ENCODE assay signal across 8 cellular contexts in genomic region chr3:9398715-9399708, GRCh38. TPM values are rescaled to one million over a fixed set of nuclear protein-coding genes. Genes with fewer than 3 reads are reported as not detected.
DNase-seq lines count a peak whose midpoint lies in the region; ATAC-seq and TF ChIP-seq lines count a peak whose summit lies in the region.

No MANE protein-coding gene starts in this region.

- TF ChIP-seq CTCF in ascending aorta (IDR thresholded peaks at IDR 0.05), result no peak

- H3K4me3 Mint-ChIP-seq in stimulated activated memory B cell treated with anti-CD40 and anti-IgM and Interleukin-4, amounts not matched to agents 10 μg/mL and 1 μg/mL and 100 μg/mL, for 72 hours, result peak overlapping the region; percentile 94

- peak overlapping the region; percentile 100 for H3K27ac ChIP-seq in ascending aorta

- peak; percentile 24 for DNase-seq in activated naive CD4-positive, alpha-beta T cell treated with Interleukin-2 at 50 U/mL for 16 hours
- DNase-seq in activated naive CD4-positive, alpha-beta T cell (lab: John Stamatoyannopoulos, UW), result no peak
- peak; percentile 9 for DNase-seq in NCI-H2227 treated with DMSO at 0.1 percent for 48 hours (lab: John Stamatoyannopoulos, UW)
- no peak for DNase-seq in ascending aorta (ENCODE audit: low spot score in 2 of 2)
- DNase-seq in inferior parietal cortex (ENCODE audit: extremely low spot score), result peak; percentile 46

- peaks cover 12 to 61% of the 10 kb centered on the region in 2 donors for H3K4me1 ChIP-seq in ascending aorta

- H3K27ac Mint-ChIP-seq in stimulated activated memory B cell treated with anti-CD40 and anti-IgM and Interleukin-4, amounts not matched to agents 10 μg/mL and 1 μg/mL and 100 μg/mL, for 72 hours, result peak overlapping the region; percentile 96

- peaks cover 0 to under 1% of the 10 kb centered on the region in 2 donors for H3K36me3 ChIP-seq in ascending aorta

- no peaks in the 10 kb centered on the region for H3K9me3 ChIP-seq in ascending aorta

- peak overlapping the region; percentile 89 to 97 for H3K4me3 ChIP-seq in ascending aorta

- no peak for ATAC-seq in stimulated activated memory B cell treated with anti-CD40 and anti-IgM and Interleukin-4, amounts not matched to agents 10 μg/mL and 1 μg/mL and 100 μg/mL, for 72 hours
- ATAC-seq in esophagus mucosa, result no peak
- no peak for ATAC-seq in GM19035 (IDR thresholded peaks at IDR 0.05; ENCODE audit: unreplicated experiment)

- peaks cover 73% of the 10 kb centered on the region for H3K4me1 Mint-ChIP-seq in stimulated activated memory B cell treated with anti-CD40 and anti-IgM and Interleukin-4, amounts not matched to agents 10 μg/mL and 1 μg/mL and 100 μg/mL, for 72 hours

- H3K27me3 ChIP-seq in ascending aorta, result no peaks in the 10 kb centered on the region

- no peaks in the 10 kb centered on the region for H3K27me3 Mint-ChIP-seq in stimulated activated memory B cell treated with anti-CD40 and anti-IgM and Interleukin-4, amounts not matched to agents 10 μg/mL and 1 μg/mL and 100 μg/mL, for 72 hours

- H3K36me3 Mint-ChIP-seq in stimulated activated memory B cell treated with anti-CD40 and anti-IgM and Interleukin-4, amounts not matched to agents 10 μg/mL and 1 μg/mL and 100 μg/mL, for 72 hours, result peaks cover 33% of the 10 kb centered on the region

- intact Hi-C loops in ascending aorta (cut with DNase I), result loop anchor here (1.0 to 10.0 kb wide), 3 partner anchors 23 to 613 kb away; partner anchors contain the start of gene IL17RC

- no peaks in the 10 kb centered on the region for H3K9me3 Mint-ChIP-seq in stimulated activated memory B cell treated with anti-CD40 and anti-IgM and Interleukin-4, amounts not matched to agents 10 μg/mL and 1 μg/mL and 100 μg/mL, for 72 hours

RNA-seq across cellular contexts. Expression of gene SETD5, which starts 1.6 kb away (rescaled TPM):
- total RNA-seq in ascending aorta, result 239 TPM
- 62.5 TPM for total RNA-seq in esophagus mucosa

RNA-seq across cellular contexts. Expression of gene THUMPD3, which starts 36.2 kb away (rescaled TPM):
- 24.4 TPM for total RNA-seq in ascending aorta
- 29.1 TPM for total RNA-seq in esophagus mucosa

Comparison
In these comparisons a context has a peak if more than half of its experiments do, and no peak if none do; other contexts are left out.
1. DNase-seq: peak in activated naive CD4-positive, alpha-beta T cell treated with Interleukin-2 at 50 U/mL for 16 hours (single experiment), NCI-H2227 treated with DMSO at 0.1 percent for 48 hours (single experiment) and inferior parietal cortex (single experiment); none in activated naive CD4-positive, alpha-beta T cell (0 of 4) and ascending aorta (0 of 2).